ENCODE assay signal across 9 cellular contexts in the genomic region with DNA sequence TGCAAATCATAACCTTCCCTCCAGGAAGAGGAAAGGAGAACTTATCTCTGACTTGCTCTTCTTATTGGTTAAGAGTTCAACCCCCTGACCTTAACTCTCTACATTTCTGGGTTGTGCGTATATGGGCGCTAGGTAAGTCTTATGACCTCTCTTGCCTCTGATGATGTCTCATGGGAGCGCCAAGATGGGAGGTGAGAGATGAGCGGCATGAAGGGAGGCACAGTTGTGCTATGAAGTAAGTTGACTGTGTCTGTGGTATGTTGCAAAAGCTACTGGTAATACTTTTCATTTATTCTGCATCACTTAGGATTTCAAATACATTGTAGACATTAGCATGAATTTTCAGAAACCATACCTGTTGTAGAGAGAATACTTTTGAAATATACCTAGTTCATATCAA.
"Had no signal": no experiment of that assay in that cellular context is flagged by ENCODE, and none has a peak within 500 bp of the region (broad histone marks: within the 10 kb centered on the region; RNA-seq: fewer than 3 reads in every experiment).

No MANE protein-coding gene starts in this region.

- H3K4me3 Mint-ChIP-seq: HFFc6 had no signal

- H3K27ac ChIP-seq: GM23248 had no signal

- H3K4me1 ChIP-seq: HAP-1 had no signal

- H3K4me3 ChIP-seq: GM23248, HAP-1 had no signal

- H2AFZ ChIP-seq: GM23248 had no signal

- DNase-seq: GM23248, GOT3, H7, HFFc6, IMR-90, KBM-7 had no signal

- FAIRE-seq: HTR-8/SVneo had no signal

- H3K9ac ChIP-seq: GM23248 had no signal

- H3K9me3 ChIP-seq: HAP-1 had no signal

- ATAC-seq: HCT116 had no signal

- H3K9me3 Mint-ChIP-seq: HFFc6 had no signal
